Comparison of ENCODE assay signal across 12 cellular contexts in the genomic region with DNA sequence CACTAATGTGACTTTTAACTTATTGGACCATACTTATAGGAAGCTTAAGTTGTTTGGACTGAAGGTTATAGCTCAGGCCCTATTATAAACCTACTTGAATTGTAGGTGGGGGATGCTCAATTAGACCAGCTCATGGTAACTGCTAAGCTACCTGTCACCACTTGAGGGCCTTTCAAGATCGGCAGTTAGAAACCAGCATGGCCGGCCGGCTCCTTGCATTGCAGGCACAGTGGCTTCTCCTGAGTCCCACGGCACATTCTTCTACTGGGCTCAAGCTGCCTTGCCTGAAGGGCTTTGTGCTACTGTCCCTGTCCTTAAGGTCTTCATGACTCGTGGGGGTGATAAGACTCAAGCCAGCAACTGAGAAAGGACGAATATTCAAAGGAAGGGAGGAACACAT.
DNase-seq lines count a peak whose midpoint lies in the region; ATAC-seq and TF ChIP-seq lines count a peak whose summit lies in the region.
"Had no signal": no experiment of that assay in that cellular context is flagged by ENCODE, and none has a peak within 500 bp of the region (broad histone marks: within the 10 kb centered on the region; RNA-seq: fewer than 3 reads in every experiment).

No MANE protein-coding gene starts in this region.

- H3K9ac ChIP-seq in PC-3 (ENCODE audit: low read length), result no peak overlapping the region
- H3K9ac ChIP-seq: KMS-11 had no signal

- no TSS peak for BruUV-seq in PC-3 (replicated peaks; lab: Mats Ljungman, UMichigan)

- H3K9me2 ChIP-seq in PC-3 (replicated peaks; ENCODE audit: low read length), result no peaks in the 10 kb centered on the region

- H3K4me2 ChIP-seq in PC-3 (ENCODE audit: low read length), result no peak overlapping the region
- H3K4me2 ChIP-seq: KMS-11 had no signal

- H3K9me3 ChIP-seq in PC-3 (ENCODE audit: low read length), result 0 out of 2 replicates have a peak, but pooled peaks cover 6% of the 10 kb centered on the region

- no peaks in the 10 kb centered on the region for H4K20me1 ChIP-seq in PC-3 (ENCODE audit: low read length)

- CTCF ChIA-PET in PC-3 (lab: Charles Lee), result no interaction called here

- peaks cover 11% of the 10 kb centered on the region for H3F3A ChIP-seq in PC-3 (ENCODE audit: low read length, unreplicated experiment)

- TF ChIP-seq CTCF in PC-3 (conservative IDR thresholded peaks at IDR 0.05; ENCODE audit: low read depth, low read length) (peak; percentile 32; the same call in 1 of the 2 replicates), foreskin fibroblast (IDR thresholded peaks at IDR 0.05; ENCODE audit: low read depth, low read length) (peak; percentile 28), retinal pigment epithelial cell (conservative IDR thresholded peaks at IDR 0.05; ENCODE audit: low read depth, low read length) (peak; percentile 50)

- ATAC-seq in PC-3 (no peak), GM21717 (IDR thresholded peaks at IDR 0.05; ENCODE audit: unreplicated experiment) (no peak), HG02642 (IDR thresholded peaks at IDR 0.05; ENCODE audit: poor library complexity, unreplicated experiment) (no peak)

- H3K27ac ChIP-seq in PC-3 (ENCODE audit: low read length), result no peak overlapping the region
- H3K27ac ChIP-seq: KMS-11 had no signal

- peaks cover 32% of the 10 kb centered on the region for H3K4me1 ChIP-seq in PC-3 (ENCODE audit: insufficient read depth, low read length)

- peaks cover 23% of the 10 kb centered on the region for H3K79me2 ChIP-seq in PC-3 (ENCODE audit: low read length)

- peak; percentile 15 for DNase-seq in SIG-M5 treated with dmso at 0.1 percent for 504 hours (lab: John Stamatoyannopoulos, UW; ENCODE audit: unreplicated experiment)
- no peak for DNase-seq in SIG-M5 (lab: John Stamatoyannopoulos, UW)
- DNase-seq in PC-3, result no peak
- peak in 1 of 2 donors; percentile 23 for DNase-seq in foreskin fibroblast
- DNase-seq in retinal pigment epithelial cell (ENCODE audit: low read depth), result no peak
- DNase-seq in stimulated activated CD8-positive, alpha-beta memory T cell treated with anti-CD3 and anti-CD28 coated beads, Interleukin-4, amount 100 ng/mL, for 48 hours, result no peak
- DNase-seq: activated T-cell treated with anti-CD3 and anti-CD28 coated beads for 4 hours; AML-193; effector CD8-positive, alpha-beta T cell had no signal

- POLR2A ChIA-PET in PC-3 (lab: Charles Lee; ENCODE audit: unreplicated experiment), result no interaction called here

- no peak overlapping the region for H2AFZ ChIP-seq in PC-3 (ENCODE audit: low read length)

- peaks cover 9% of the 10 kb centered on the region; the same call in 1 of the 2 replicates for H3K36me3 ChIP-seq in PC-3 (ENCODE audit: low read depth, low read length)

- H3K4me3 ChIP-seq in PC-3 (ENCODE audit: low read length) (no peak overlapping the region), foreskin fibroblast (ENCODE audit: low read depth in 1 of 2, low read length in 2 of 2) (no peak overlapping the region), retinal pigment epithelial cell (ENCODE audit: low read length) (no peak overlapping the region)

- intact Hi-C loops in PC-3 (cut with micrococcal nuclease), result no loop called here

- no peaks in the 10 kb centered on the region for H3K27me3 ChIP-seq in PC-3 (ENCODE audit: low read length)
